Comparison of ENCODE assay signal across 8 cellular contexts in genomic region chr10:30151581-30152389, GRCh38.
DNase-seq lines count a peak whose midpoint lies in the region; ATAC-seq and TF ChIP-seq lines count a peak whose summit lies in the region.

No MANE protein-coding gene starts in this region.

- H3K36me3 Mint-ChIP-seq in endothelial cell (ENCODE audit: low read depth, unreplicated experiment), result no peaks in the 10 kb centered on the region
- H3K36me3 Mint-ChIP-seq in activated CD4-positive, alpha-beta T cell treated with anti-CD3 and anti-CD28 coated beads, Interleukin-2, amount 10 ng/mL, durations not matched to agents 24 days and 14 days (ENCODE audit: low read depth), result peaks cover 1% of the 10 kb centered on the region

- intact Hi-C loops in activated CD4-positive, alpha-beta T cell treated with anti-CD3 and anti-CD28 coated beads, Interleukin-2, amount 10 ng/mL, durations not matched to agents 24 days and 14 days (cut with micrococcal nuclease), result no loop called here

- H3K27ac Mint-ChIP-seq in endothelial cell (ENCODE audit: unreplicated experiment), result no peak overlapping the region
- H3K27ac Mint-ChIP-seq in activated CD4-positive, alpha-beta T cell treated with anti-CD3 and anti-CD28 coated beads, Interleukin-2, amount 10 ng/mL, durations not matched to agents 24 days and 14 days, result no peak overlapping the region

- H3K4me1 Mint-ChIP-seq in endothelial cell (ENCODE audit: unreplicated experiment), result peaks cover 4% of the 10 kb centered on the region
- H3K4me1 Mint-ChIP-seq in activated CD4-positive, alpha-beta T cell treated with anti-CD3 and anti-CD28 coated beads, Interleukin-2, amount 10 ng/mL, durations not matched to agents 24 days and 14 days, result peaks cover 13% of the 10 kb centered on the region

- TF ChIP-seq CTCF in endothelial cell (IDR thresholded peaks at IDR 0.05; ENCODE audit: unreplicated experiment), result no peak

- H3K4me3 Mint-ChIP-seq in endothelial cell (ENCODE audit: unreplicated experiment), result no peak overlapping the region
- H3K4me3 Mint-ChIP-seq in activated CD4-positive, alpha-beta T cell treated with anti-CD3 and anti-CD28 coated beads, Interleukin-2, amount 10 ng/mL, durations not matched to agents 24 days and 14 days, result no peak overlapping the region

- H3K27me3 Mint-ChIP-seq in endothelial cell (ENCODE audit: unreplicated experiment), result peaks cover 2% of the 10 kb centered on the region
- peaks cover 47% of the 10 kb centered on the region for H3K27me3 Mint-ChIP-seq in activated CD4-positive, alpha-beta T cell treated with anti-CD3 and anti-CD28 coated beads, Interleukin-2, amount 10 ng/mL, durations not matched to agents 24 days and 14 days

- no peak for ATAC-seq in GM21576 (IDR thresholded peaks at IDR 0.05; ENCODE audit: unreplicated experiment)

- no peaks in the 10 kb centered on the region for H3K9me3 Mint-ChIP-seq in endothelial cell (ENCODE audit: unreplicated experiment)
- peaks cover 18% of the 10 kb centered on the region for H3K9me3 Mint-ChIP-seq in activated CD4-positive, alpha-beta T cell treated with anti-CD3 and anti-CD28 coated beads, Interleukin-2, amount 10 ng/mL, durations not matched to agents 24 days and 14 days

- DNase-seq in GM04504 (ENCODE audit: low read depth) (peak; percentile 87), NCI-H226 (peak; percentile 32), dedifferentiated amniotic fluid mesenchymal stem cell (ENCODE audit: extremely low spot score) (peak; percentile 88), non-pigmented ciliary epithelial cell (ENCODE audit: low read depth) (peak; percentile 61), endothelial cell (ENCODE audit: low spot score) (no peak)
- DNase-seq in activated CD4-positive, alpha-beta T cell treated with anti-CD3 and anti-CD28 coated beads, Interleukin-2, amount 10 ng/mL, durations not matched to agents 24 days and 14 days, result no peak
- DNase-seq in activated CD4-positive, alpha-beta T cell treated with anti-CD3 and anti-CD28 coated beads, Interleukin-2, amount 50 U/mL, for 1 hour, result no peak

Comparison
In these comparisons a context has a peak if more than half of its experiments do, and no peak if none do; other contexts are left out.
1. DNase-seq: peak in GM04504 (single experiment), NCI-H226 (single experiment), dedifferentiated amniotic fluid mesenchymal stem cell (single experiment) and non-pigmented ciliary epithelial cell (single experiment); none in endothelial cell (single experiment), activated CD4-positive, alpha-beta T cell treated with anti-CD3 and anti-CD28 coated beads, Interleukin-2, amount 10 ng/mL, durations not matched to agents 24 days and 14 days (single experiment) and activated CD4-positive, alpha-beta T cell treated with anti-CD3 and anti-CD28 coated beads, Interleukin-2, amount 50 U/mL, for 1 hour (single experiment).